1 cellular context compared by ENCODE assay signal in genomic region chr1:169086603-169087455, GRCh38.
TF ChIP-seq lines count a peak whose summit lies in the region.

No MANE protein-coding gene starts in this region.

TF ChIP-seq in GM12878, 131 proteins besides CTCF, POLR2A, EP300 and RAD21 (continued from another document):
- no peak for TF ChIP-seq WRNIP1 (IDR thresholded peaks at IDR 0.05; ENCODE audit: borderline replicate concordance, low read depth, low read length)
- TF ChIP-seq MEF2B (IDR thresholded peaks at IDR 0.05; ENCODE audit: partially characterized antibody, poor library complexity, severe bottlenecking) = peak; percentile 33
- TF ChIP-seq BCL11A (IDR thresholded peaks at IDR 0.05; ENCODE audit: low read depth, low read length) = no peak
- TF ChIP-seq BMI1 (IDR thresholded peaks at IDR 0.05; ENCODE audit: borderline replicate concordance) = peak; percentile 98
